10 cellular contexts compared by ENCODE assay signal in genomic region chr16:79845006-79845733, GRCh38.
DNase-seq lines count a peak whose midpoint lies in the region; ATAC-seq and TF ChIP-seq lines count a peak whose summit lies in the region.
"Had no signal": no experiment of that assay in that cellular context is flagged by ENCODE, and none has a peak within 500 bp of the region (broad histone marks: within the 10 kb centered on the region; RNA-seq: fewer than 3 reads in every experiment).

No MANE protein-coding gene starts in this region.

- TF ChIP-seq EP300 in stomach (IDR thresholded peaks at IDR 0.05), result no peak

- intact Hi-C loops in dorsolateral prefrontal cortex (cut with DNase I) (no loop called here), stomach (cut with DNase I; ENCODE audit: low total_unique reads) (no loop called here)

- no peaks in the 10 kb centered on the region for H3K36me3 ChIP-seq in stomach

- TF ChIP-seq POLR2A in stomach (IDR thresholded peaks at IDR 0.05), result no peak

- H3K27ac ChIP-seq in dorsolateral prefrontal cortex (no peak overlapping the region), stomach (no peak overlapping the region)

- WGBS in stomach, 5 donors, result 70 to 81% (median 79%) methylated on average over 12 of the region's 12 CpGs

- CTCF ChIA-PET in GM10248 (lab: Yijun Ruan, JAX), result interaction anchor here (0.9 to 1.8 kb wide), 4 partner anchors 9 to 23 kb away, joined by 3 to 5 read pairs (median 3); no protein-coding TSS in a partner anchor

- POLR2A ChIA-PET in GM10248 (lab: Yijun Ruan, JAX), result no interaction called here

- TF ChIP-seq CTCF in GM10248 (IDR thresholded peaks at IDR 0.05; ENCODE audit: control extremely low read depth, extremely low read depth, low read depth, missing control alignments), result no peak
- TF ChIP-seq CTCF in dorsolateral prefrontal cortex (IDR thresholded peaks at IDR 0.05 in 54 of 56, conservative IDR thresholded peaks at IDR 0.05 in 2 of 56; ENCODE audit: low read depth in 1 of 56, partially characterized antibody in 56 of 56), result no peak
- no peak for TF ChIP-seq CTCF in stomach (IDR thresholded peaks at IDR 0.05)

- H3K4me3 ChIP-seq in dorsolateral prefrontal cortex (no peak overlapping the region), stomach (no peak overlapping the region)

- peaks cover 0 to 21% (median 1%) of the 10 kb centered on the region in 4 donors for H3K4me1 ChIP-seq in stomach

- H3K27me3 ChIP-seq in dorsolateral prefrontal cortex (peaks cover 0 to 12% (median 0%) of the 10 kb centered on the region in 45 donors), stomach (no peaks in the 10 kb centered on the region)

- no peaks in the 10 kb centered on the region for H3K9me3 ChIP-seq in stomach

- peak; percentile 75 for ATAC-seq in GM19035 (IDR thresholded peaks at IDR 0.05; ENCODE audit: unreplicated experiment)
- peak; percentile 93 for ATAC-seq in HG02678 (IDR thresholded peaks at IDR 0.05; ENCODE audit: unreplicated experiment)
- peak; percentile 77 for ATAC-seq in HG03558 (IDR thresholded peaks at IDR 0.05; ENCODE audit: extremely low read depth, unreplicated experiment)

- DNase-seq in GM10248 (ENCODE audit: extremely low spot score) (peak; percentile 52), dorsolateral prefrontal cortex (no peak), stomach (no peak), DMS 273 (lab: John Stamatoyannopoulos, UW; ENCODE audit: unreplicated experiment) (no peak), medulla oblongata (ENCODE audit: extremely low spot score) (no peak)
- DNase-seq: activated effector memory CD4-positive, alpha-beta T cell treated with anti-CD3 and anti-CD28 coated beads, Interleukin-2, amount 50 U/mL, for 16 hours; trophoblast cell had no signal
